In the genomic region with DNA sequence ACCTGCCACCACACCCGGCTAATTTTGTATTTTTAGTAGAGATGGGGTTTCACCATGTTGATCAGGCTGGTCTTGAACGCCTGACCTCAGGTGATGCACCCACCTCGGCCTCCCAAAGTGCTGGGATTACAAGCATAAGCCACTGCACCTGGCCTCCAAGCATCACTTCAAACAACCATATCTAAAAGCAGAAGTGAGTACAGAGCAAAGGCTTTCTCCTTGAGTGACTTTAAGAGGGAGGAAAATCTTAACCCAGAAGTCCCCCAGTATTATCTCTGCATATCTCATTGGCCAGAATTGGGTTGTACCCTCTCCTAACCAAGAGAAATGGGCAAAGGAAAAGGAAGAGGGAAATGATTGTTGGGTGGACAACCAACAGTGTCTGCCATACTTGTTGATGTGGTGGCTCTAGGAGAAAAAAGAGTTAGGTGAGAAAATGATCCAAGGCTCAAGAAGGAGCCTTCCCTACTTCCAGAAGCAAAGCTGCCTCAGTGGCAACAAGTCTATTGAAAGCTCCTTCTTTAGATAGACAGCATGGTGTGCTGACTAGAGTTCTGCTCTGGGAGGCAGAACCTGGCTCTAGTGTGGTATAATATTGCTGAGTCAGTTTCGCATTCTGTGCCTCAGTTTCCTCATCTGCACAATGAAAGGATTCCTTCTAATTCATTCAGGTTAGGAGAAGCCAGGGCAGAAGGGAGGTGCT, we compare ENCODE assay signal across 21 cellular contexts. TPM values are rescaled to one million over a fixed set of nuclear protein-coding genes. Genes with fewer than 3 reads are reported as not detected.
"Had no signal": no experiment of that assay in that cellular context is flagged by ENCODE, and none has a peak within 500 bp of the region (broad histone marks: within the 10 kb centered on the region; RNA-seq: fewer than 3 reads in every experiment).

No MANE protein-coding gene starts in this region.

- H3K9ac ChIP-seq: parathyroid adenoma had no signal

- H3K4me3 ChIP-seq: coronary artery, lung, thyroid gland had no signal

- ATAC-seq: activated T-cell treated with anti-CD3 and anti-CD28 coated beads, Interleukin-2, amount 50 U/mL, for 72 hours; left lobe of liver had no signal

- H2AFZ ChIP-seq: parathyroid adenoma had no signal

- H3K36me3 ChIP-seq: brain microvascular endothelial cell, thyroid gland had no signal

- H3K27ac ChIP-seq: brain microvascular endothelial cell, coronary artery, parathyroid adenoma, thyroid gland had no signal

- H3K27me3 ChIP-seq: brain microvascular endothelial cell, thyroid gland had no signal

- H3K4me1 ChIP-seq: parathyroid adenoma, thyroid gland had no signal

- DNase-seq: activated CD4-positive, alpha-beta T cell treated with anti-CD3 and anti-CD28 coated beads, Interleukin-2, amount 10 ng/mL, durations not matched to agents 24 days and 14 days; activated effector memory CD4-positive, alpha-beta T cell treated with anti-CD3 and anti-CD28 coated beads, Interleukin-2, amount 50 U/mL, for 16 hours; activated naive CD4-positive, alpha-beta T cell treated with anti-CD3 and anti-CD28 coated beads, Interleukin-2, amount 50 U/mL, for 16 hours; activated T-cell treated with anti-CD3 and anti-CD28 coated beads, Interleukin-2, amount 50 U/mL, for 72 hours; aorta; brain microvascular endothelial cell; erythroblast; foreskin melanocyte; hypothalamus; kidney; stimulated activated naive CD4-positive, alpha-beta T cell treated with Interleukin-2 at 50 U/mL for 16 hours; T1000; thyroid gland had no signal

- H3K9me3 ChIP-seq: thyroid gland had no signal

- FAIRE-seq: endometrium, kidney had no signal

RNA-seq across cellular contexts. Expression of a gene that starts 16.8 kb away (rescaled TPM):
- total RNA-seq: activated CD4-positive, alpha-beta T cell treated with anti-CD3 and anti-CD28 coated beads, Interleukin-2, amount 10 ng/mL, durations not matched to agents 24 days and 14 days; activated T-cell treated with anti-CD3 and anti-CD28 coated beads, Interleukin-2, amount 50 U/mL, for 72 hours; aorta; kidney; left lobe of liver; lung; mesothelial cell of epicardium; subcutaneous adipose tissue; thyroid gland; ureter had no signal
- polyA plus RNA-seq: aorta had no signal
